Comparison of ENCODE assay signal across 37 cellular contexts in genomic region chr16:60675022-60675421, GRCh38.
"Had no signal": no experiment of that assay in that cellular context is flagged by ENCODE, and none has a peak within 500 bp of the region (broad histone marks: within the 10 kb centered on the region; RNA-seq: fewer than 3 reads in every experiment).

No MANE protein-coding gene starts in this region.

- H3K4me3 Mint-ChIP-seq: activated B cell treated with CpG ODN at 0.5 μM for 24 hours; activated CD4-positive, alpha-beta memory T cell treated with anti-CD3 and anti-CD28 coated beads for 36 hours; activated CD4-positive, alpha-beta T cell treated with anti-CD3 and anti-CD28 coated beads, Interleukin-2, amount 10 ng/mL, durations not matched to agents 24 days and 14 days; activated CD8-positive, alpha-beta T cell treated with anti-CD3 and anti-CD28 coated beads for 36 hours; activated naive CD4-positive, alpha-beta T cell treated with anti-CD3 and anti-CD28 coated beads for 36 hours; activated naive CD8-positive, alpha-beta T cell treated with anti-CD3 and anti-CD28 coated beads for 36 hours; activated T-cell treated with anti-CD3 and anti-CD28 coated beads, Interleukin-2, amount 50 U/mL, for 4 hours; activated T-cell treated with anti-CD3 and anti-CD28 coated beads, Interleukin-2, amount 50 U/mL, for 72 hours; activated T-helper 1 cell treated with anti-CD3 and anti-CD28 coated beads, Interleukin-12 subunit alpha, Interleukin-12 subunit beta, Interleukin-2, Interleukin-4 antibody, amounts not matched to agents 30 ng/mL and 10 ng/mL and 1 ng/mL, durations not matched to agents 14 hours and 24 hours and 36 hours; activated T-helper 17 cell treated with anti-CD3 and anti-CD28 coated beads, Interleukin-2, amount 50 U/mL, for 72 hours; central memory CD8-positive, alpha-beta T cell; T-helper 1 cell treated with Interleukin-12 subunit alpha and Interleukin-12 subunit beta and Interleukin-4 antibody, amounts not matched to agents 30 μg/mL and 1 μg/mL, for 36 hours; T-helper 2 cell treated with Interferon-gamma antibody and Interleukin-4, amounts not matched to agents 5 μg/mL and 100 μg/mL, for 36 hours had no signal

- H3K27me3 ChIP-seq: adrenal gland, body of pancreas, brain microvascular endothelial cell, cardiac muscle cell had no signal

- H3K27me3 Mint-ChIP-seq: activated B cell treated with CpG ODN at 0.5 μM for 24 hours; activated CD4-positive, alpha-beta memory T cell treated with anti-CD3 and anti-CD28 coated beads for 36 hours; activated CD4-positive, alpha-beta T cell treated with anti-CD3 and anti-CD28 coated beads, Interleukin-2, amount 10 ng/mL, durations not matched to agents 24 days and 14 days; activated CD8-positive, alpha-beta T cell treated with anti-CD3 and anti-CD28 coated beads for 36 hours; activated naive CD8-positive, alpha-beta T cell treated with anti-CD3 and anti-CD28 coated beads for 36 hours; activated T-helper 17 cell treated with anti-CD3 and anti-CD28 coated beads, Interleukin-2, amount 50 U/mL, for 72 hours; central memory CD8-positive, alpha-beta T cell had no signal

- H3K36me3 Mint-ChIP-seq: activated CD4-positive, alpha-beta memory T cell treated with anti-CD3 and anti-CD28 coated beads for 36 hours; activated naive CD8-positive, alpha-beta T cell treated with anti-CD3 and anti-CD28 coated beads for 36 hours had no signal

- H3K9me3 Mint-ChIP-seq: activated CD4-positive, alpha-beta T cell treated with anti-CD3 and anti-CD28 coated beads, Interleukin-2, amount 10 ng/mL, durations not matched to agents 24 days and 14 days had no signal

- DNase-seq: activated B cell treated with CpG ODN at 0.5 μM for 24 hours; activated CD4-positive, alpha-beta memory T cell treated with anti-CD3 and anti-CD28 coated beads for 36 hours; activated CD4-positive, alpha-beta T cell treated with anti-CD3 and anti-CD28 coated beads for 4 hours; activated CD4-positive, alpha-beta T cell treated with anti-CD3 and anti-CD28 coated beads, Interleukin-2, amount 10 ng/mL, durations not matched to agents 24 days and 14 days; activated CD4-positive, alpha-beta T cell treated with anti-CD3 and anti-CD28 coated beads, Interleukin-2, amount 50 U/mL, for 1 hour; activated CD4-positive, alpha-beta T cell treated with anti-CD3 and anti-CD28 coated beads, Interleukin-2, amount 50 U/mL, for 4 hours; activated CD4-positive, CD25-positive, alpha-beta regulatory T cell treated with anti-CD3 and anti-CD28 coated beads, Interleukin-2, amount 50 U/mL, for 72 hours; activated CD8-positive, alpha-beta memory T cell treated with anti-CD3 and anti-CD28 coated beads, Interleukin-2, amount 50 U/mL, for 4 hours; activated CD8-positive, alpha-beta T cell treated with anti-CD3 and anti-CD28 coated beads for 36 hours; activated effector memory CD4-positive, alpha-beta T cell treated with anti-CD3 and anti-CD28 coated beads, Interleukin-2, amount 50 U/mL, for 16 hours; activated gamma-delta T cell treated with Interleukin-2 at 50 U/mL for 16 hours; activated naive CD4-positive, alpha-beta T cell; activated naive CD4-positive, alpha-beta T cell treated with anti-CD3 and anti-CD28 coated beads for 36 hours; activated naive CD4-positive, alpha-beta T cell treated with anti-CD3 and anti-CD28 coated beads, Interleukin-2, amount 50 U/mL, for 16 hours; activated naive CD8-positive, alpha-beta T cell treated with anti-CD3 and anti-CD28 coated beads for 36 hours; activated T-cell treated with anti-CD3 and anti-CD28 coated beads for 4 hours; activated T-cell treated with anti-CD3 and anti-CD28 coated beads, Interleukin-2, amount 50 U/mL, for 1 hour; activated T-cell treated with anti-CD3 and anti-CD28 coated beads, Interleukin-2, amount 50 U/mL, for 4 hours; activated T-cell treated with anti-CD3 and anti-CD28 coated beads, Interleukin-2, amount 50 U/mL, for 72 hours; adrenal gland; amniotic stem cell; aorta; body of pancreas; brain microvascular endothelial cell; caudate nucleus; cerebellar nuclear complex; T-helper 1 cell; T-helper 2 cell; T-helper 9 cell had no signal

- H3K4me3 ChIP-seq: adrenal gland, body of pancreas, cardiac muscle cell had no signal

- H3K4me1 Mint-ChIP-seq: activated B cell treated with CpG ODN at 0.5 μM for 24 hours; activated CD4-positive, alpha-beta T cell treated with anti-CD3 and anti-CD28 coated beads, Interleukin-2, amount 10 ng/mL, durations not matched to agents 24 days and 14 days; activated naive CD8-positive, alpha-beta T cell treated with anti-CD3 and anti-CD28 coated beads for 36 hours; activated T-helper 17 cell treated with anti-CD3 and anti-CD28 coated beads, Interleukin-2, amount 50 U/mL, for 72 hours; central memory CD8-positive, alpha-beta T cell had no signal

- H3K36me3 ChIP-seq: adrenal gland, brain microvascular endothelial cell, cardiac muscle cell had no signal

- H3K27ac Mint-ChIP-seq: activated B cell treated with CpG ODN at 0.5 μM for 24 hours; activated CD4-positive, alpha-beta memory T cell treated with anti-CD3 and anti-CD28 coated beads for 36 hours; activated CD4-positive, alpha-beta T cell treated with anti-CD3 and anti-CD28 coated beads, Interleukin-2, amount 10 ng/mL, durations not matched to agents 24 days and 14 days; activated CD8-positive, alpha-beta T cell treated with anti-CD3 and anti-CD28 coated beads for 36 hours; activated naive CD4-positive, alpha-beta T cell treated with anti-CD3 and anti-CD28 coated beads for 36 hours; activated naive CD4-positive, alpha-beta T cell treated with anti-CD3 and anti-CD28 coated beads, Interleukin-2, amount 50 U/mL, for 72 hours; activated naive CD8-positive, alpha-beta T cell treated with anti-CD3 and anti-CD28 coated beads for 36 hours; activated T-cell treated with anti-CD3 and anti-CD28 coated beads, Interleukin-2, amount 50 U/mL, for 72 hours; activated T-helper 1 cell treated with anti-CD3 and anti-CD28 coated beads, Interleukin-12 subunit alpha, Interleukin-12 subunit beta, Interleukin-2, Interleukin-4 antibody, amounts not matched to agents 30 ng/mL and 10 ng/mL and 1 ng/mL, durations not matched to agents 14 hours and 24 hours and 36 hours; activated T-helper 17 cell treated with anti-CD3 and anti-CD28 coated beads, Interleukin-2, amount 50 U/mL, for 72 hours; T-helper 1 cell treated with Interleukin-12 subunit alpha and Interleukin-12 subunit beta and Interleukin-4 antibody, amounts not matched to agents 30 μg/mL and 1 μg/mL, for 36 hours; T-helper 2 cell treated with Interferon-gamma antibody and Interleukin-4, amounts not matched to agents 5 μg/mL and 100 μg/mL, for 36 hours had no signal

- H3K4me1 ChIP-seq: adrenal gland, body of pancreas had no signal

- H3K27ac ChIP-seq: adrenal gland, body of pancreas, brain microvascular endothelial cell, cardiac muscle cell, VCaP had no signal

- H3K9me3 ChIP-seq: adrenal gland, body of pancreas had no signal
